10 cellular contexts compared by ENCODE assay signal in genomic region chr20:22584922-22585785, GRCh38. TPM values are rescaled to one million over a fixed set of nuclear protein-coding genes. Genes with fewer than 3 reads are reported as not detected.
DNase-seq lines count a peak whose midpoint lies in the region; ATAC-seq and TF ChIP-seq lines count a peak whose summit lies in the region.
"Had no signal": no experiment of that assay in that cellular context is flagged by ENCODE, and none has a peak within 500 bp of the region (broad histone marks: within the 10 kb centered on the region; RNA-seq: fewer than 3 reads in every experiment).

No MANE protein-coding gene starts in this region.

- no peaks in the 10 kb centered on the region for H3K9me3 ChIP-seq in parathyroid adenoma (ENCODE audit: control insufficient read depth, low read length)

- no peaks in the 10 kb centered on the region for H3K4me1 ChIP-seq in parathyroid adenoma

- H3K4me3 ChIP-seq in H7 (ENCODE audit: insufficient read depth, low read depth, low read length), result peak overlapping the region; percentile 37
- H3K4me3 ChIP-seq in epithelial cell of esophagus (ENCODE audit: low read length), result peak overlapping the region; percentile 33
- H3K4me3 ChIP-seq in parathyroid adenoma (ENCODE audit: low read depth, low read length), result no peak overlapping the region

- ATAC-seq in GM19397 (IDR thresholded peaks at IDR 0.05; ENCODE audit: unreplicated experiment), result no peak
- no peak for ATAC-seq in HG02970 (IDR thresholded peaks at IDR 0.05; ENCODE audit: low FRiP score, unreplicated experiment)

- no peaks in the 10 kb centered on the region for H3K79me2 ChIP-seq in parathyroid adenoma

- no peak overlapping the region for H3K9ac ChIP-seq in parathyroid adenoma

- peak overlapping the region; percentile 14 for H3K4me2 ChIP-seq in parathyroid adenoma (ENCODE audit: low read length)

- H3K36me3 ChIP-seq in H7 (replicated peaks; ENCODE audit: control insufficient read depth, insufficient read depth, low read length) (no peaks in the 10 kb centered on the region), parathyroid adenoma (ENCODE audit: control insufficient read depth, insufficient read depth, low read length) (no peaks in the 10 kb centered on the region)

- DNase-seq in H7, result peak; percentile 81
- DNase-seq in NCI-H526 treated with DMSO at 0.1 percent for 48 hours (lab: John Stamatoyannopoulos, UW), result peak; percentile 49
- DNase-seq in epithelial cell of esophagus (ENCODE audit: low read depth), result peak; percentile 57
- DNase-seq in central memory CD4-positive, alpha-beta T cell, result no peak
- no peak for DNase-seq in DMS79 treated with DMSO at 0.1 percent for 48 hours (lab: John Stamatoyannopoulos, UW)
- DNase-seq: activated naive CD4-positive, alpha-beta T cell treated with anti-CD3 and anti-CD28 coated beads, Interleukin-2, amount 50 U/mL, for 16 hours; stimulated activated naive CD4-positive, alpha-beta T cell treated with Interleukin-2 at 50 U/mL for 16 hours had no signal

- H3K27me3 ChIP-seq in H7 (ENCODE audit: control insufficient read depth, insufficient read depth, low read length) (peaks cover 97% of the 10 kb centered on the region), parathyroid adenoma (ENCODE audit: control insufficient read depth, insufficient read depth, low read length) (peaks cover 24% of the 10 kb centered on the region)

- H2AFZ ChIP-seq in parathyroid adenoma, result no peak overlapping the region

- no peak overlapping the region for H3K27ac ChIP-seq in parathyroid adenoma

- TF ChIP-seq CTCF in epithelial cell of esophagus (IDR thresholded peaks at IDR 0.05; ENCODE audit: insufficient read depth, low read depth, low read length, missing control alignments) (no peak), parathyroid adenoma (IDR thresholded peaks at IDR 0.05) (no peak)

RNA-seq across cellular contexts. Expression of gene FOXA2, which starts 0.8 kb away (rescaled TPM):
- total RNA-seq in H7 (2014; rRNA removed; shearing (Covaris generic)), result 6.4 and 19.3 TPM in 2 replicates

Comparison
In these comparisons a context has a peak if more than half of its experiments do, and no peak if none do; other contexts are left out.
1. DNase-seq: peak in H7 (single experiment), NCI-H526 treated with DMSO at 0.1 percent for 48 hours (single experiment) and epithelial cell of esophagus (single experiment); none in central memory CD4-positive, alpha-beta T cell (single experiment) and DMS79 treated with DMSO at 0.1 percent for 48 hours (single experiment).